Comparison of ENCODE assay signal across 8 cellular contexts in genomic region chr22:17157714-17158113, GRCh38. TPM values are rescaled to one million over a fixed set of nuclear protein-coding genes. Genes with fewer than 3 reads are reported as not detected.
DNase-seq lines count a peak whose midpoint lies in the region; ATAC-seq and TF ChIP-seq lines count a peak whose summit lies in the region.

No MANE protein-coding gene starts in this region.

- TF ChIP-seq CTCF in GM12864 (IDR thresholded peaks at IDR 0.05; ENCODE audit: low read depth, low read length, missing control alignments) (no peak), OCI-LY1 (IDR thresholded peaks at IDR 0.05; ENCODE audit: low read length) (no peak), progenitor cell of endocrine pancreas (IDR thresholded peaks at IDR 0.05; ENCODE audit: unreplicated experiment) (no peak)

- no peaks in the 10 kb centered on the region for H3K9me3 ChIP-seq in OCI-LY1 (ENCODE audit: low read length)
- H3K9me3 ChIP-seq in duodenal mucosa (ENCODE audit: control insufficient read depth in 1 of 2, low read length in 2 of 2) = no peaks in the 10 kb centered on the region

- peak overlapping the region; percentile 97 for H3K4me2 ChIP-seq in OCI-LY1 (ENCODE audit: low read length)

- H4K20me1 ChIP-seq in OCI-LY1 (ENCODE audit: insufficient read depth, low read length) = no peaks in the 10 kb centered on the region

- H3K4me3 ChIP-seq in GM12864 (ENCODE audit: low read depth, low read length) = peak overlapping the region; percentile 71; the same call in 1 of the 2 replicates
- H3K4me3 ChIP-seq in OCI-LY1 (ENCODE audit: low read depth, low read length, poor library complexity, severe bottlenecking) = peak overlapping the region; percentile 96
- H3K4me3 ChIP-seq in duodenal mucosa (ENCODE audit: low read depth in 1 of 2, low read length in 2 of 2) = peak overlapping the region; percentile 75 to 82

- CTCF ChIA-PET in HEK293T (lab: Yijun Ruan, JAX) = interaction anchor here (0.5 to 5.8 kb wide), 2 partner anchors 14 to 344 kb away, joined by 6 to 38 read pairs; no protein-coding TSS in a partner anchor

- no peak overlapping the region for H2AFZ ChIP-seq in OCI-LY1 (ENCODE audit: low read length)

- no peaks in the 10 kb centered on the region for H3K27me3 Mint-ChIP-seq in progenitor cell of endocrine pancreas

- peaks cover 1% of the 10 kb centered on the region for H3K36me3 Mint-ChIP-seq in progenitor cell of endocrine pancreas (ENCODE audit: insufficient read depth)

- POLR2A ChIA-PET in HEK293T (lab: Yijun Ruan, JAX) = interaction anchor here (1.2 to 5.3 kb wide), 4 partner anchors 10 to 481 kb away, joined by 3 to 39 read pairs (median 3); partner anchors contain the start of gene BCL2L13

- H3K27ac ChIP-seq in OCI-LY1 (ENCODE audit: low read depth, low read length, poor library complexity, severe bottlenecking) (no peak overlapping the region), duodenal mucosa (ENCODE audit: low read depth, low read length) (no peak overlapping the region)

- H3K9me2 ChIP-seq in OCI-LY1 (ENCODE audit: low read depth, low read length) = no peaks in the 10 kb centered on the region

- no peaks in the 10 kb centered on the region for H3K9me3 Mint-ChIP-seq in progenitor cell of endocrine pancreas (ENCODE audit: low read depth)

- peaks cover 7% of the 10 kb centered on the region for H3K4me1 Mint-ChIP-seq in progenitor cell of endocrine pancreas (ENCODE audit: low read depth)

- peak overlapping the region; percentile 82 for H3K4me3 Mint-ChIP-seq in progenitor cell of endocrine pancreas (ENCODE audit: low read depth)

- no peaks in the 10 kb centered on the region for H3K27me3 ChIP-seq in OCI-LY1 (ENCODE audit: insufficient read depth, low read length)
- H3K27me3 ChIP-seq in duodenal mucosa (ENCODE audit: control insufficient read depth in 1 of 2, insufficient read depth in 2 of 2, low read length in 2 of 2) = no peaks in the 10 kb centered on the region

- DNase-seq in GM12864 (ENCODE audit: low read depth) = no peak
- no peak for DNase-seq in progenitor cell of endocrine pancreas (ENCODE audit: low spot score, unreplicated experiment)
- DNase-seq in HEK293T (ENCODE audit: extremely low spot score) = no peak
- DNase-seq in HK-2 (ENCODE audit: unreplicated experiment) = no peak
- no peak for DNase-seq in NCI-H345 treated with DMSO at 0.1 percent for 48 hours (lab: John Stamatoyannopoulos, UW; ENCODE audit: unreplicated experiment)

- no peak overlapping the region for H3K27ac Mint-ChIP-seq in progenitor cell of endocrine pancreas

- H3K36me3 ChIP-seq in OCI-LY1 (ENCODE audit: insufficient read depth, low read length) (peaks cover 3% of the 10 kb centered on the region; the same call in 1 of the 2 replicates), duodenal mucosa (ENCODE audit: control insufficient read depth in 1 of 2, insufficient read depth in 2 of 2, low read length in 2 of 2) (no peaks in the 10 kb centered on the region)

- H3K4me1 ChIP-seq in OCI-LY1 (ENCODE audit: insufficient read depth, low read length, severe bottlenecking) (peaks cover 30% of the 10 kb centered on the region), duodenal mucosa (ENCODE audit: control insufficient read depth in 1 of 2, insufficient read depth in 2 of 2, low read length in 2 of 2) (peaks cover 22 to 27% of the 10 kb centered on the region in 2 donors)

- H3F3A ChIP-seq in OCI-LY1 (ENCODE audit: insufficient read depth, low read length) = no peaks in the 10 kb centered on the region

- H3K9ac ChIP-seq in OCI-LY1 (ENCODE audit: low read length) (peak overlapping the region; percentile 29), duodenal mucosa (ENCODE audit: low read depth in 1 of 2, low read length in 2 of 2) (peak overlapping the region; percentile 65 to 89)

- ATAC-seq in HG02759 (IDR thresholded peaks at IDR 0.05; ENCODE audit: unreplicated experiment) = no peak

- H3K79me2 ChIP-seq in OCI-LY1 (ENCODE audit: insufficient read depth, low read length) = peaks cover 10% of the 10 kb centered on the region

TF ChIP-seq in HEK293T, 16 proteins besides CTCF, POLR2A, EP300 and RAD21:
- no peak for TF ChIP-seq ZNF384 (IDR thresholded peaks at IDR 0.05)
- TF ChIP-seq NFRKB (IDR thresholded peaks at IDR 0.05) = no peak
- no peak for TF ChIP-seq HDGF (IDR thresholded peaks at IDR 0.05; ENCODE audit: borderline replicate concordance)
- no peak for TF ChIP-seq BHLHE40 (IDR thresholded peaks at IDR 0.05; ENCODE audit: borderline replicate concordance)
- TF ChIP-seq ARNT (IDR thresholded peaks at IDR 0.05) = no peak
- no peak for TF ChIP-seq L3MBTL2 (conservative IDR thresholded peaks at IDR 0.05)
- TF ChIP-seq FOXM1 (IDR thresholded peaks at IDR 0.05; ENCODE audit: borderline replicate concordance) = no peak
- no peak for TF ChIP-seq SP1 (IDR thresholded peaks at IDR 0.05)
- no peak for TF ChIP-seq ELF4 (IDR thresholded peaks at IDR 0.05)
- TF ChIP-seq PKNOX1 (IDR thresholded peaks at IDR 0.05) = no peak
- TF ChIP-seq TARDBP (IDR thresholded peaks at IDR 0.05) = no peak
- TF ChIP-seq CTBP1 (IDR thresholded peaks at IDR 0.05; ENCODE audit: borderline replicate concordance) = no peak
- no peak for TF ChIP-seq LEF1 (IDR thresholded peaks at IDR 0.05; ENCODE audit: borderline replicate concordance)
- no peak for TF ChIP-seq FOXK2 (IDR thresholded peaks at IDR 0.05)
- no peak for TF ChIP-seq SUZ12 (IDR thresholded peaks at IDR 0.05)
- TF ChIP-seq FOXA1 (IDR thresholded peaks at IDR 0.05) = no peak

RNA-seq across cellular contexts. Expression of gene HDHD5, which starts 1.4 kb away (rescaled TPM):
- total RNA-seq in progenitor cell of endocrine pancreas = 39.7 and 40.4 TPM in 2 replicates

RNA-seq across cellular contexts. Expression of gene TMEM121B, which starts 36.6 kb away (rescaled TPM):
- total RNA-seq in progenitor cell of endocrine pancreas = 4.7 and 5.0 TPM in 2 replicates
